ENCODE assay signal across 7 cellular contexts in genomic region chr1:153958961-153959260, GRCh38. TPM values are rescaled to one million over a fixed set of nuclear protein-coding genes. Genes with fewer than 3 reads are reported as not detected.
DNase-seq lines count a peak whose midpoint lies in the region; ATAC-seq and TF ChIP-seq lines count a peak whose summit lies in the region.

No MANE protein-coding gene starts in this region.

- CTCF ChIA-PET in activated CD4-positive, alpha-beta memory T cell treated with anti-CD3 and anti-CD28 coated beads for 36 hours (lab: Charles Lee): interaction anchor here (1.0 to 2.4 kb wide), 4 partner anchors 9 to 28 kb away, joined by 3 to 13 read pairs (median 5); partner anchors contain the start of genes CREB3L4, DENND4B and RAB13

- H3K4me3 Mint-ChIP-seq in activated CD4-positive, alpha-beta memory T cell treated with anti-CD3 and anti-CD28 coated beads for 36 hours: peak overlapping the region; percentile 97
- peak overlapping the region; percentile 93 for H3K4me3 Mint-ChIP-seq in glutamatergic neuron (ENCODE audit: unreplicated experiment)
- H3K4me3 Mint-ChIP-seq in stimulated activated effector memory CD8-positive, alpha-beta T cell treated with anti-CD3 and anti-CD28 coated beads, Interleukin-12 subunit alpha, Interleukin-12 subunit beta, amount 100 ng/mL, for 72 hours: peak overlapping the region; percentile 83

- DNase-seq in HFF-Myc (ENCODE audit: extremely low read depth, low read depth) (no peak), glutamatergic neuron (no peak)
- DNase-seq in activated CD4-positive, alpha-beta memory T cell treated with anti-CD3 and anti-CD28 coated beads for 36 hours: no peak
- no peak for DNase-seq in stimulated activated effector memory CD8-positive, alpha-beta T cell treated with anti-CD3 and anti-CD28 coated beads, Interleukin-12 subunit alpha, Interleukin-12 subunit beta, amount 100 ng/mL, for 72 hours (ENCODE audit: low spot score in 2 of 2)

- peaks cover 31% of the 10 kb centered on the region for H3K36me3 Mint-ChIP-seq in activated CD4-positive, alpha-beta memory T cell treated with anti-CD3 and anti-CD28 coated beads for 36 hours
- no peaks in the 10 kb centered on the region for H3K36me3 Mint-ChIP-seq in glutamatergic neuron (ENCODE audit: unreplicated experiment)
- peaks cover 59% of the 10 kb centered on the region for H3K36me3 Mint-ChIP-seq in stimulated activated effector memory CD8-positive, alpha-beta T cell treated with anti-CD3 and anti-CD28 coated beads, Interleukin-12 subunit alpha, Interleukin-12 subunit beta, amount 100 ng/mL, for 72 hours

- H3K9me3 Mint-ChIP-seq in activated CD4-positive, alpha-beta memory T cell treated with anti-CD3 and anti-CD28 coated beads for 36 hours: no peaks in the 10 kb centered on the region
- H3K9me3 Mint-ChIP-seq in glutamatergic neuron (ENCODE audit: unreplicated experiment): peaks cover 13% of the 10 kb centered on the region
- no peaks in the 10 kb centered on the region for H3K9me3 Mint-ChIP-seq in stimulated activated effector memory CD8-positive, alpha-beta T cell treated with anti-CD3 and anti-CD28 coated beads, Interleukin-12 subunit alpha, Interleukin-12 subunit beta, amount 100 ng/mL, for 72 hours

- no peaks in the 10 kb centered on the region for H3K27me3 Mint-ChIP-seq in activated CD4-positive, alpha-beta memory T cell treated with anti-CD3 and anti-CD28 coated beads for 36 hours
- peaks cover 19% of the 10 kb centered on the region for H3K27me3 Mint-ChIP-seq in glutamatergic neuron (ENCODE audit: unreplicated experiment)

- no peak for TF ChIP-seq CTCF in HFF-Myc (IDR thresholded peaks at IDR 0.05; ENCODE audit: low read depth, low read length, missing control alignments)
- TF ChIP-seq CTCF in glutamatergic neuron (IDR thresholded peaks at IDR 0.05; ENCODE audit: partially characterized antibody, unreplicated experiment): no peak

- H3K4me3 ChIP-seq in HFF-Myc (replicated peaks; ENCODE audit: low read depth, low read length): peak overlapping the region; percentile 93

- peaks cover 50% of the 10 kb centered on the region for H3K4me1 Mint-ChIP-seq in activated CD4-positive, alpha-beta memory T cell treated with anti-CD3 and anti-CD28 coated beads for 36 hours (ENCODE audit: low read depth)
- peaks cover 34% of the 10 kb centered on the region for H3K4me1 Mint-ChIP-seq in glutamatergic neuron (ENCODE audit: low read depth, unreplicated experiment)
- peaks cover 66% of the 10 kb centered on the region for H3K4me1 Mint-ChIP-seq in stimulated activated effector memory CD8-positive, alpha-beta T cell treated with anti-CD3 and anti-CD28 coated beads, Interleukin-12 subunit alpha, Interleukin-12 subunit beta, amount 100 ng/mL, for 72 hours

- H3K27ac Mint-ChIP-seq in activated CD4-positive, alpha-beta memory T cell treated with anti-CD3 and anti-CD28 coated beads for 36 hours: peak overlapping the region; percentile 96
- peak overlapping the region; percentile 72 for H3K27ac Mint-ChIP-seq in glutamatergic neuron (ENCODE audit: unreplicated experiment)
- H3K27ac Mint-ChIP-seq in stimulated activated effector memory CD8-positive, alpha-beta T cell treated with anti-CD3 and anti-CD28 coated beads, Interleukin-12 subunit alpha, Interleukin-12 subunit beta, amount 100 ng/mL, for 72 hours: peak overlapping the region; percentile 85

- POLR2A ChIA-PET in activated CD4-positive, alpha-beta memory T cell treated with anti-CD3 and anti-CD28 coated beads for 36 hours (lab: Charles Lee): interaction anchor here (0.7 to 4.1 kb wide), 7 partner anchors 7 to 33 kb away, joined by 3 to 23 read pairs (median 4); partner anchors contain the start of genes CREB3L4, DENND4B, JTB and RPS27

- no peak for ATAC-seq in stimulated activated effector memory CD8-positive, alpha-beta T cell treated with anti-CD3 and anti-CD28 coated beads, Interleukin-12 subunit alpha, Interleukin-12 subunit beta, amount 100 ng/mL, for 72 hours
- no peak for ATAC-seq in GM19397 (IDR thresholded peaks at IDR 0.05; ENCODE audit: unreplicated experiment)
- no peak for ATAC-seq in HG02763 (IDR thresholded peaks at IDR 0.05; ENCODE audit: unreplicated experiment)
- ATAC-seq in HG02981 (IDR thresholded peaks at IDR 0.05; ENCODE audit: unreplicated experiment): no peak

- intact Hi-C loops in activated CD4-positive, alpha-beta memory T cell treated with anti-CD3 and anti-CD28 coated beads for 36 hours (cut with micrococcal nuclease): loop anchor here (1.0 to 5.0 kb wide), 7 partner anchors 8 to 327 kb away; partner anchors contain the start of genes CHTOP, CREB3L4, GATAD2B and JTB

RNA-seq across cellular contexts. Expression of gene CRTC2, which starts 0.5 kb away (rescaled TPM):
- 10 to 100 TPM; 60.8 to 78.0 TPM for total RNA-seq in activated CD4-positive, alpha-beta memory T cell treated with anti-CD3 and anti-CD28 coated beads for 36 hours
- 47.3 TPM for total RNA-seq in glutamatergic neuron (ENCODE audit: unreplicated experiment)

RNA-seq across cellular contexts. Expression of gene SLC39A1, which starts 4.4 kb away (rescaled TPM):
- 10 to 100 TPM; 67.0 to 68.7 TPM for total RNA-seq in activated CD4-positive, alpha-beta memory T cell treated with anti-CD3 and anti-CD28 coated beads for 36 hours
- total RNA-seq in glutamatergic neuron (ENCODE audit: unreplicated experiment): 28.1 TPM

RNA-seq across cellular contexts. Expression of gene CREB3L4, which starts 8.8 kb away (rescaled TPM):
- 1 to 10 TPM; 8.5 to 8.7 TPM for total RNA-seq in activated CD4-positive, alpha-beta memory T cell treated with anti-CD3 and anti-CD28 coated beads for 36 hours
- 14.3 TPM for total RNA-seq in glutamatergic neuron (ENCODE audit: unreplicated experiment)

RNA-seq across cellular contexts. Expression of gene DENND4B, which starts 12.4 kb away (rescaled TPM):
- total RNA-seq in activated CD4-positive, alpha-beta memory T cell treated with anti-CD3 and anti-CD28 coated beads for 36 hours: 100 to 1,000 TPM in 1 of 2 experiments, 10 to 100 TPM in 1; 98.1 to 108 TPM
- total RNA-seq in glutamatergic neuron (ENCODE audit: unreplicated experiment): 72.9 TPM

RNA-seq across cellular contexts. Expression of gene JTB, which starts 18.6 kb away (rescaled TPM):
- 100 to 1,000 TPM; 134 to 136 TPM for total RNA-seq in activated CD4-positive, alpha-beta memory T cell treated with anti-CD3 and anti-CD28 coated beads for 36 hours
- 48.6 TPM for total RNA-seq in glutamatergic neuron (ENCODE audit: unreplicated experiment)
